In the genomic region with DNA sequence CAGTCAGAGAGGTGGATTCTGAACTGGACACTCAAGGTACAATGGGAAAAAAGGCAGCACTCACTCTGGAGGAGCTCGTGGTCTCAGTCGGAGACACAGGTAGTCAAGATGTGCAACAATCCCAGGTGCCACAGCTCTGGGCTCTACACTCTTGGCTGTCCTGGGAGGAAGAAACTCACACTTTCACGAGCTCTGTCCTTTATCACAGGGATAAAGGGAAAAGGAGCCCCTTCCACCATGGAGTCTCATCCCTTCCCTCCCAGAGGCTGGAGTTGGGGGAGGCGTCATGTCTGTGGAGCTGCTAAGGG, we compare ENCODE assay signal across 1 cellular context.
TF ChIP-seq lines count a peak whose summit lies in the region.

No MANE protein-coding gene starts in this region.

TF ChIP-seq in GM23338, 12 proteins besides CTCF, POLR2A, EP300 and RAD21 (continued from another document):
- TF ChIP-seq ZNF462 (CRISPR knock-in tag; IDR thresholded peaks at IDR 0.05) = no peak
- TF ChIP-seq, protein P1, sequence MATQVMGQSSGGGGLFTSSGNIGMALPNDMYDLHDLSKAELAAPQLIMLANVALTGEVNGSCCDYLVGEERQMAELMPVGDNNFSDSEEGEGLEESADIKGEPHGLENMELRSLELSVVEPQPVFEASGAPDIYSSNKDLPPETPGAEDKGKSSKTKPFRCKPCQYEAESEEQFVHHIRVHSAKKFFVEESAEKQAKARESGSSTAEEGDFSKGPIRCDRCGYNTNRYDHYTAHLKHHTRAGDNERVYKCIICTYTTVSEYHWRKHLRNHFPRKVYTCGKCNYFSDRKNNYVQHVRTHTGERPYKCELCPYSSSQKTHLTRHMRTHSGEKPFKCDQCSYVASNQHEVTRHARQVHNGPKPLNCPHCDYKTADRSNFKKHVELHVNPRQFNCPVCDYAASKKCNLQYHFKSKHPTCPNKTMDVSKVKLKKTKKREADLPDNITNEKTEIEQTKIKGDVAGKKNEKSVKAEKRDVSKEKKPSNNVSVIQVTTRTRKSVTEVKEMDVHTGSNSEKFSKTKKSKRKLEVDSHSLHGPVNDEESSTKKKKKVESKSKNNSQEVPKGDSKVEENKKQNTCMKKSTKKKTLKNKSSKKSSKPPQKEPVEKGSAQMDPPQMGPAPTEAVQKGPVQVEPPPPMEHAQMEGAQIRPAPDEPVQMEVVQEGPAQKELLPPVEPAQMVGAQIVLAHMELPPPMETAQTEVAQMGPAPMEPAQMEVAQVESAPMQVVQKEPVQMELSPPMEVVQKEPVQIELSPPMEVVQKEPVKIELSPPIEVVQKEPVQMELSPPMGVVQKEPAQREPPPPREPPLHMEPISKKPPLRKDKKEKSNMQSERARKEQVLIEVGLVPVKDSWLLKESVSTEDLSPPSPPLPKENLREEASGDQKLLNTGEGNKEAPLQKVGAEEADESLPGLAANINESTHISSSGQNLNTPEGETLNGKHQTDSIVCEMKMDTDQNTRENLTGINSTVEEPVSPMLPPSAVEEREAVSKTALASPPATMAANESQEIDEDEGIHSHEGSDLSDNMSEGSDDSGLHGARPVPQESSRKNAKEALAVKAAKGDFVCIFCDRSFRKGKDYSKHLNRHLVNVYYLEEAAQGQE (IDR thresholded peaks at IDR 0.05; ENCODE audit: unreplicated experiment) = no peak
- no peak for TF ChIP-seq NANOG (IDR thresholded peaks at IDR 0.05; ENCODE audit: borderline replicate concordance)
- TF ChIP-seq CREB1 (CRISPR knock-in tag; IDR thresholded peaks at IDR 0.05; ENCODE audit: low read depth) = no peak
- no peak for TF ChIP-seq STAT1 (IDR thresholded peaks at IDR 0.05; ENCODE audit: unreplicated experiment)
- TF ChIP-seq POLR2AphosphoS5 (IDR thresholded peaks at IDR 0.05; ENCODE audit: low read depth) = no peak
- no peak for TF ChIP-seq ETS1 (IDR thresholded peaks at IDR 0.05)
